Comparison of ENCODE assay signal across 8 cellular contexts in the genomic region with DNA sequence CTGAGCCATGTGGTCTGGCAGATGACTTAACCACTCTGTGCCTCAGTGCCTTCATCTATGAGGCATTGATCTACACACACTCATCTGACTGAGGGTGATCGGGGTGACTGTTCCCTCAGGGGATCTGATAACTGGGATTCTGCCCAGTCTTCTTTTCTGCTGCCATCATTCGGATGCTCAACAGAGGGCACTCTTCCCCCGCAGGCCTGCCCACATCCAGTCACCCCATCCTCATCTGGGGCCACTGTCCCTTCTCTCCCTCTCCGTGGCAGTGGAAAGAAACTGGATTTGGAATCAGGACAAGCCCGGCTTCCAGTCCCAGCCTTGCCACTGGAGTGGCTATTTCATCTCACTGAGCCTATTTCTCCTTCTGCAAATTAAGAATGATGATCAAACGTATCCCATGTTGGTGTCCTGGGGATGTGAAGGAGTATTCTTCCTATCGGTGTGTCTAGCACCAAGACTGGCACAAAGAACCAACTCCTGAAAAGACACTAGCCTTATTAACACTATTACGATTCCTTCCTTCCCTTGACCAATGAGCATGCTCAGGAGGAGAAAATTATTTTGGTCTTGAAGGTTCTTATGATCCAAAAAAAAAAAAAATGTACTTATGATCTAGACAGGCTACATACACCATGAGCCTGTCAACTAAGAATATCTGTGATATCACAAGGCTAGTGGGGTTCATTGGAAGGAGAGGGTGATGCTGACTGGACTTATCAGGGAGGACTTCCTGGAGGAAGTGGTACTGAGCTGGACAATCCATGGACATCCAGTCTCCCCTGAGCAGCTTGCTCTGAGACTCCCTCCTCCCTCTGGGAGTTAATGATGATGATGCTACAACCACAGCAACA. TPM values are rescaled to one million over a fixed set of nuclear protein-coding genes. Genes with fewer than 3 reads are reported as not detected.
DNase-seq lines count a peak whose midpoint lies in the region; ATAC-seq, FAIRE-seq and TF ChIP-seq lines count a peak whose summit lies in the region.
"Not testable (repeated sequence)": the region's sequence is repeated elsewhere in the genome, so short reads cannot be mapped to it uniquely, and the experiment has no call there.

No MANE protein-coding gene starts in this region.

- H3K9me3 Mint-ChIP-seq in WTC11; astrocyte (ENCODE audit: unreplicated experiment): not testable (repeated sequence)

- TF ChIP-seq CTCF in A673 (conservative IDR thresholded peaks at IDR 0.05; ENCODE audit: low read depth, low read length) (0 out of 2 replicates have a peak, but pooled peaks have one; percentile 29), GM12865 (IDR thresholded peaks at IDR 0.05; ENCODE audit: insufficient read depth, low read depth, low read length, missing control alignments) (peak; percentile 26), WTC11 (IDR thresholded peaks at IDR 0.05) (0 out of 2 replicates have a peak, but pooled peaks have one; percentile 15), fibroblast of mammary gland (conservative IDR thresholded peaks at IDR 0.05; ENCODE audit: control insufficient read depth, insufficient read depth, low read depth, low read length) (peak; percentile 1), right lobe of liver (IDR thresholded peaks at IDR 0.05) (peak in 3 of 4 donors; percentile 30 to 39 (median 34))
- not testable (repeated sequence) for TF ChIP-seq CTCF in astrocyte (IDR thresholded peaks at IDR 0.05; ENCODE audit: insufficient read depth, low read depth, low read length)

- H2AFZ ChIP-seq in astrocyte (ENCODE audit: low read depth, low read length): not testable (repeated sequence)

- H3K4me3 ChIP-seq in A673 (ENCODE audit: low read depth, low read length, poor library complexity, severe bottlenecking); GM12865 (ENCODE audit: low read depth, low read length); astrocyte (ENCODE audit: insufficient read depth, low read depth, low read length); fibroblast of mammary gland (ENCODE audit: control insufficient read depth, low read depth, low read length); right lobe of liver: not testable (repeated sequence)

- not testable (repeated sequence) for H3K4me2 ChIP-seq in astrocyte (ENCODE audit: low read length)

- not testable (repeated sequence) for H4K20me1 ChIP-seq in astrocyte (ENCODE audit: insufficient read depth, low read length)

- not testable (repeated sequence) for BruUV-seq in A673 (replicated peaks; lab: Mats Ljungman, UMichigan)

- not testable (repeated sequence) for H3K27ac Mint-ChIP-seq in WTC11; astrocyte (ENCODE audit: unreplicated experiment)

- not testable (repeated sequence) for H3K36me3 Mint-ChIP-seq in WTC11; astrocyte (ENCODE audit: low read depth, unreplicated experiment)

- POLR2A ChIA-PET in A673 (lab: Charles Lee; ENCODE audit: low non-redundant PET); WTC11 (lab: Charles Lee): not testable (repeated sequence)

- ATAC-seq in WTC11 (peak; percentile 97), right lobe of liver (peak; percentile 91 to 97 (median 94))

- DNase-seq in A673 (ENCODE audit: low spot score); GM12865 (ENCODE audit: low read depth); WTC11 (ENCODE audit: low spot score); astrocyte (ENCODE audit: low read depth); fibroblast of mammary gland (ENCODE audit: low read depth); right lobe of liver: not testable (repeated sequence)
- DNase-seq in NCI-H2171 treated with DMSO at 0.1 percent for 48 hours (lab: John Stamatoyannopoulos, UW): peak; percentile 24
- DNase-seq in stimulated activated CD4-positive, alpha-beta T cell treated with anti-CD3 and anti-CD28 coated beads, Interleukin-15, amount 100 ng/mL, for 24 hours: peak; percentile 16

- H3K27ac ChIP-seq in A673 (ENCODE audit: low read depth, low read length, poor library complexity, severe bottlenecking); astrocyte (ENCODE audit: low read depth, low read length); right lobe of liver: not testable (repeated sequence)

- H3K27me3 Mint-ChIP-seq in WTC11 (ENCODE audit: low read depth) (peaks cover 11% of the 10 kb centered on the region; the same call in 1 of the 2 replicates), astrocyte (ENCODE audit: low read depth, unreplicated experiment) (peaks cover 27% of the 10 kb centered on the region)

- not testable (repeated sequence) for TF ChIP-seq POLR2A in right lobe of liver (IDR thresholded peaks at IDR 0.05)

- WGBS in right lobe of liver (ENCODE audit: insufficient coverage, low coverage, low lambda C conversion rate, missing lambda C conversion rate): 17% methylated on average over 5 of the region's 8 CpGs

- H3K4me1 ChIP-seq in A673 (ENCODE audit: insufficient read depth, low read length, poor library complexity, severe bottlenecking); astrocyte (ENCODE audit: insufficient read depth, low read length); right lobe of liver: not testable (repeated sequence)

- H3K4me1 Mint-ChIP-seq in WTC11; astrocyte (ENCODE audit: low read depth, unreplicated experiment): not testable (repeated sequence)

- intact Hi-C loops in A673 (cut with micrococcal nuclease; ENCODE audit: unreplicated experiment); right lobe of liver (cut with DNase I): not testable (repeated sequence)

- FAIRE-seq in astrocyte (lab: Jason Lieb, UNC): peak; percentile 5

- H3K4me3 Mint-ChIP-seq in WTC11; astrocyte (ENCODE audit: unreplicated experiment): not testable (repeated sequence)

- H3K9ac ChIP-seq in astrocyte (ENCODE audit: low read length): not testable (repeated sequence)

- H3K79me2 ChIP-seq in astrocyte (ENCODE audit: insufficient read depth, low read length): not testable (repeated sequence)

- CTCF ChIA-PET in A673 (lab: Charles Lee); WTC11 (lab: Charles Lee): not testable (repeated sequence)

- H3K36me3 ChIP-seq in A673 (ENCODE audit: insufficient read depth, low read length, poor library complexity, severe bottlenecking); astrocyte (ENCODE audit: insufficient read depth, low read length); right lobe of liver: not testable (repeated sequence)

- not testable (repeated sequence) for H3K27me3 ChIP-seq in A673 (replicated peaks; ENCODE audit: insufficient read depth, low read depth, low read length, poor library complexity); astrocyte (ENCODE audit: insufficient read depth, low read length); right lobe of liver

- not testable (repeated sequence) for H3K9me3 ChIP-seq in A673 (ENCODE audit: low read depth, low read length, poor library complexity, severe bottlenecking); astrocyte (ENCODE audit: insufficient read depth, low read depth, low read length); right lobe of liver

RNA-seq across cellular contexts. Expression of gene RHCE, which starts 17.4 kb away (rescaled TPM):
- total RNA-seq in A673 (2021) (0.57 TPM in 1 of 2 replicates, not detected in the other), WTC11 (2021) (0.24 to 0.27 TPM in 2 of 3 replicates, not detected in the other), astrocyte (0.75 and 1.4 TPM in 2 replicates), right lobe of liver (1 to 10 TPM in 4 of 6 experiments, under 1 TPM in 2; 0.25 to 2.2 (median 1.4) TPM)

RNA-seq across cellular contexts. Expression of gene MACO1, which starts 27.5 kb away (rescaled TPM):
- total RNA-seq in A673 (2021) (20.1 and 22.9 TPM in 2 replicates), WTC11 (2021) (9.0 to 9.5 TPM (median 9.0 TPM) in 3 replicates), astrocyte (31.8 and 37.4 TPM in 2 replicates), right lobe of liver (10 to 100 TPM; 23.2 to 32.9 (median 27.2) TPM)
